15 cellular contexts compared by ENCODE assay signal in the genomic region with DNA sequence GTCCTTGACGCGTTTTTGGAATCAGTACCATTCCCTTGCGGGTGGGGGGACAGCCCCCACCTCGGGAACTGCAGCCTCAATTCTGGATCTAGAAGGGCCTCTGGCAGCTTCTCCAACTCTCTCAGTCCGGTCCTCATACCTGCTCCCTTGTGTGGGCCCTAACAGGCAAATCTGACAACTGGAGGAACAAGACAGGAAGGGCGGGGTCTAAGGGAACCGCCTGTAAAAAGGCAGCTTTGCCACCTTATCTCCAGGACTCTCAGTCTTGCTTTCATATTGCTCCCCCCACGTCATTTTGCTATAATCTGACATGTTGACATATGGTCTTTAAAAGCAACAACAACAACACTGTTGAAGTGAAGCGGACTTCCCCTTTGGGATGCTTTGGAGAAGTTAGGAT. TPM values are rescaled to one million over a fixed set of nuclear protein-coding genes. Genes with fewer than 3 reads are reported as not detected.
DNase-seq lines count a peak whose midpoint lies in the region; ATAC-seq and TF ChIP-seq lines count a peak whose summit lies in the region.
"Had no signal": no experiment of that assay in that cellular context is flagged by ENCODE, and none has a peak within 500 bp of the region (broad histone marks: within the 10 kb centered on the region; RNA-seq: fewer than 3 reads in every experiment).

No MANE protein-coding gene starts in this region.

- no peaks in the 10 kb centered on the region for H3K36me3 Mint-ChIP-seq in CD8-positive, alpha-beta memory T cell
- H3K36me3 Mint-ChIP-seq in activated T-helper 17 cell treated with anti-CD3 and anti-CD28 coated beads, Interleukin-2, amount 50 U/mL, for 72 hours (ENCODE audit: low read depth), result no peaks in the 10 kb centered on the region
- H3K36me3 Mint-ChIP-seq: CD4-positive, CD25-positive, alpha-beta regulatory T cell had no signal

- no peak overlapping the region for H2BK5ac ChIP-seq in trophoblast cell (ENCODE audit: low read depth, low read length, poor library complexity)

- ATAC-seq in activated T-helper 17 cell treated with anti-CD3 and anti-CD28 coated beads, Interleukin-2, amount 50 U/mL, for 72 hours (replicated peaks), result no peak
- ATAC-seq in mucosa of descending colon, result peak; percentile 24
- ATAC-seq in HG02973 (IDR thresholded peaks at IDR 0.05; ENCODE audit: unreplicated experiment), result no peak

- POLR2A ChIA-PET in CD8-positive, alpha-beta memory T cell (lab: Charles Lee), result no interaction called here

- in situ Hi-C loops in GM13976 (cut with MboI; ENCODE audit: low sequenced_read_pairs, unreplicated experiment), result no loop called here

- no peaks in the 10 kb centered on the region for H3K9me3 ChIP-seq in BLaER1
- no peaks in the 10 kb centered on the region for H3K9me3 ChIP-seq in CD8-positive, alpha-beta memory T cell (ENCODE audit: low read length)
- no peaks in the 10 kb centered on the region for H3K9me3 ChIP-seq in mucosa of descending colon
- no peaks in the 10 kb centered on the region for H3K9me3 ChIP-seq in trophoblast cell (ENCODE audit: insufficient read depth, low read depth, low read length)
- H3K9me3 ChIP-seq: psoas muscle, spleen, stomach had no signal

- CTCF ChIA-PET in CD8-positive, alpha-beta memory T cell (lab: Charles Lee), result interaction anchor here (1.1 to 1.8 kb wide), 2 partner anchors 9 to 68 kb away, joined by 3 to 4 read pairs; no protein-coding TSS in a partner anchor

- no peak overlapping the region for H3K23ac ChIP-seq in trophoblast cell (ENCODE audit: low read length)

- no peaks in the 10 kb centered on the region for H3K79me1 ChIP-seq in trophoblast cell (ENCODE audit: low read length)

- H3K27ac Mint-ChIP-seq in CD8-positive, alpha-beta memory T cell, result no peak overlapping the region
- H3K27ac Mint-ChIP-seq in activated T-helper 17 cell treated with anti-CD3 and anti-CD28 coated beads, Interleukin-2, amount 50 U/mL, for 72 hours, result no peak overlapping the region
- H3K27ac Mint-ChIP-seq: CD4-positive, CD25-positive, alpha-beta regulatory T cell had no signal

- no peak for DNase-seq in CD8-positive, alpha-beta memory T cell
- no peak for DNase-seq in mucosa of descending colon
- DNase-seq in GM13976 (ENCODE audit: low spot score), result no peak
- DNase-seq in trophoblast cell, result no peak
- DNase-seq: Karpas-422, NCI-H187, psoas muscle, spleen, stomach had no signal

- no peak overlapping the region for H3K4me3 ChIP-seq in BLaER1
- H3K4me3 ChIP-seq in CD8-positive, alpha-beta memory T cell (ENCODE audit: low read length), result no peak overlapping the region
- no peak overlapping the region for H3K4me3 ChIP-seq in mucosa of descending colon
- H3K4me3 ChIP-seq in trophoblast cell (ENCODE audit: low read depth, low read length), result no peak overlapping the region
- H3K4me3 ChIP-seq: GM12878 had no signal

- H3K4me1 Mint-ChIP-seq in CD8-positive, alpha-beta memory T cell, result peaks cover 5 to 11% (median 5%) of the 10 kb centered on the region in 3 donors
- H3K4me1 Mint-ChIP-seq in activated T-helper 17 cell treated with anti-CD3 and anti-CD28 coated beads, Interleukin-2, amount 50 U/mL, for 72 hours, result no peaks in the 10 kb centered on the region

- H4K20me1 ChIP-seq in BLaER1, result no peaks in the 10 kb centered on the region

- H2AK5ac ChIP-seq in trophoblast cell (ENCODE audit: low read length), result no peak overlapping the region

- H3K79me2 ChIP-seq in trophoblast cell (ENCODE audit: control insufficient read depth, insufficient read depth, low read length, poor library complexity), result no peaks in the 10 kb centered on the region

- intact Hi-C loops in mucosa of descending colon (cut with DNase I, micrococcal nuclease), result no loop called here

- H3K27me3 ChIP-seq in BLaER1 (no peaks in the 10 kb centered on the region), trophoblast cell (ENCODE audit: insufficient read depth, low read length) (peaks cover 8% of the 10 kb centered on the region)
- H3K27me3 ChIP-seq in CD8-positive, alpha-beta memory T cell (ENCODE audit: insufficient read depth, low read length, poor library complexity, severe bottlenecking), result peaks cover 8% of the 10 kb centered on the region

- WGBS in trophoblast cell (ENCODE audit: extremely low coverage, insufficient coverage, insufficient read length), result no CpG with 5 or more reads among the region's 9 CpGs

- H3K36me3 ChIP-seq in BLaER1 (no peaks in the 10 kb centered on the region), mucosa of descending colon (ENCODE audit: low read depth) (no peaks in the 10 kb centered on the region), trophoblast cell (ENCODE audit: control insufficient read depth in 1 of 2, insufficient read depth in 2 of 2, low read length in 2 of 2) (no peaks in the 10 kb centered on the region)
- no peaks in the 10 kb centered on the region for H3K36me3 ChIP-seq in CD8-positive, alpha-beta memory T cell (ENCODE audit: insufficient read depth, low read length)
- H3K36me3 ChIP-seq: spleen, stomach had no signal

- H3K9me3 Mint-ChIP-seq in CD8-positive, alpha-beta memory T cell, result no peaks in the 10 kb centered on the region
- H3K9me3 Mint-ChIP-seq in activated T-helper 17 cell treated with anti-CD3 and anti-CD28 coated beads, Interleukin-2, amount 50 U/mL, for 72 hours, result no peaks in the 10 kb centered on the region
- H3K9me3 Mint-ChIP-seq: CD4-positive, CD25-positive, alpha-beta regulatory T cell had no signal

- no peak overlapping the region for H3K9ac ChIP-seq in BLaER1
- no peak overlapping the region for H3K9ac ChIP-seq in trophoblast cell (ENCODE audit: low read length)

- H3K27ac ChIP-seq in BLaER1, result no peak overlapping the region
- no peak overlapping the region for H3K27ac ChIP-seq in CD8-positive, alpha-beta memory T cell (ENCODE audit: low read depth, low read length)
- no peak overlapping the region for H3K27ac ChIP-seq in trophoblast cell (ENCODE audit: low read depth, low read length)
- H3K27ac ChIP-seq: psoas muscle, spleen, stomach, VCaP had no signal

- peaks cover 21% of the 10 kb centered on the region for H3K4me1 ChIP-seq in BLaER1
- H3K4me1 ChIP-seq in CD8-positive, alpha-beta memory T cell (ENCODE audit: insufficient read depth, low read length), result peaks cover 5% of the 10 kb centered on the region
- peaks cover 5% of the 10 kb centered on the region for H3K4me1 ChIP-seq in mucosa of descending colon (ENCODE audit: low read depth)
- H3K4me1 ChIP-seq in trophoblast cell (ENCODE audit: control insufficient read depth in 1 of 2, insufficient read depth in 2 of 2, low read length in 2 of 2), result peaks cover 5 to 9% of the 10 kb centered on the region in 2 experiments

- peaks cover 16 to 28% of the 10 kb centered on the region in 2 donors for H3K27me3 Mint-ChIP-seq in CD8-positive, alpha-beta memory T cell
- H3K27me3 Mint-ChIP-seq in activated T-helper 17 cell treated with anti-CD3 and anti-CD28 coated beads, Interleukin-2, amount 50 U/mL, for 72 hours, result peaks cover 16% of the 10 kb centered on the region

- peak overlapping the region; percentile 94 for H3K4me2 ChIP-seq in BLaER1
- H3K4me2 ChIP-seq in trophoblast cell (ENCODE audit: low read length), result no peak overlapping the region

- H4K91ac ChIP-seq in trophoblast cell (ENCODE audit: low read depth, low read length), result no peak overlapping the region

- H3K18ac ChIP-seq in trophoblast cell (ENCODE audit: low read length), result no peak overlapping the region

- no peak for TF ChIP-seq CTCF in mucosa of descending colon (IDR thresholded peaks at IDR 0.05)
- TF ChIP-seq CTCF in GM13976 (IDR thresholded peaks at IDR 0.05; ENCODE audit: borderline replicate concordance, control extremely low read depth, extremely low read depth, insufficient read depth, missing control alignments), result no peak

- H2AFZ ChIP-seq in trophoblast cell (ENCODE audit: insufficient read depth, low read length, poor library complexity), result no peak overlapping the region

- H3K14ac ChIP-seq in trophoblast cell (ENCODE audit: low read length), result no peak overlapping the region

- no peak overlapping the region for H2BK120ac ChIP-seq in trophoblast cell (ENCODE audit: insufficient read depth, low read length, poor library complexity)

- H3K4ac ChIP-seq in trophoblast cell (ENCODE audit: low read depth, low read length), result no peak overlapping the region

- peak overlapping the region in 6 of 7 donors; percentile 27 to 68 (median 55) for H3K4me3 Mint-ChIP-seq in CD8-positive, alpha-beta memory T cell
- H3K4me3 Mint-ChIP-seq in activated T-helper 17 cell treated with anti-CD3 and anti-CD28 coated beads, Interleukin-2, amount 50 U/mL, for 72 hours, result peak overlapping the region; percentile 41

- no peak overlapping the region for H4K8ac ChIP-seq in trophoblast cell (ENCODE audit: low read depth, low read length)

- H4K12ac ChIP-seq in trophoblast cell (ENCODE audit: low read depth, low read length), result no peak overlapping the region

- H2BK12ac ChIP-seq in trophoblast cell (ENCODE audit: low read length), result no peak overlapping the region

RNA-seq across cellular contexts. Expression of gene CHRNB4, which starts 0.9 kb away (rescaled TPM):
- total RNA-seq in CD8-positive, alpha-beta memory T cell, result not detected
- polyA plus RNA-seq in CD8-positive, alpha-beta memory T cell, result not detected
- total RNA-seq in activated T-helper 17 cell treated with anti-CD3 and anti-CD28 coated beads, Interleukin-2, amount 50 U/mL, for 72 hours, result not detected
- 1 to 10 TPM in 1 of 3 donors, under 1 TPM in 1, not detected in 1; 0.29 to 2.4 TPM for total RNA-seq in mucosa of descending colon
- polyA plus RNA-seq in trophoblast cell (2013), result not detected in 2 replicates
- total RNA-seq: CD4-positive, CD25-positive, alpha-beta regulatory T cell; GM12878; psoas muscle; stomach had no signal
- polyA plus RNA-seq: CD4-positive, CD25-positive, alpha-beta regulatory T cell; psoas muscle had no signal

RNA-seq across cellular contexts. Expression of gene CHRNA3, which starts 21.1 kb away (rescaled TPM):
- not detected for total RNA-seq in CD8-positive, alpha-beta memory T cell
- not detected for polyA plus RNA-seq in CD8-positive, alpha-beta memory T cell
- total RNA-seq in activated T-helper 17 cell treated with anti-CD3 and anti-CD28 coated beads, Interleukin-2, amount 50 U/mL, for 72 hours, result not detected
- 10 to 100 TPM in 1 of 3 donors, 1 to 10 TPM in 2; 1.9 to 13.9 (median 4.8) TPM for total RNA-seq in mucosa of descending colon
- polyA plus RNA-seq in trophoblast cell (2013), result 0.03 TPM in 1 of 2 replicates, not detected in the other
- total RNA-seq: CD4-positive, CD25-positive, alpha-beta regulatory T cell; GM12878 had no signal
